In the genomic region with DNA sequence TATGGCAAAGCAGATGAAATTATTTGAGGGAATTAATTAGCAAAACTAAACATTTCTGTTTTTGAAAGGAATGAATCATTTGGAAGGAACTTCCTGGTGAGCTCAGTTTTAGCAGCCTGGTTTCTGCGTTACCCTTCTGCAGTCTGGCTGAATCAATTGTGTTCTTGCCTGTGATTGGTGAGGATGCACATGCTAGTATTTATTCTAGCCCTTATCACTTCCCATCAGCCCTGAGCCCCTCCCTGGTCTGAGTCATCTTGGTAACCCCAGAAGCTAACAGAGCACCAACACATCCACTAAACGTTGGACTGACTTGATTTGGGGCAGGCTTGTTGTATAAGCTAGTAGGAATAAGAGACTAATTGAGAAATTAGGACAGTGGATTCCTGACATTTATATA, we compare ENCODE assay signal across 1 cellular context.
TF ChIP-seq lines count a peak whose summit lies in the region.

No MANE protein-coding gene starts in this region.

TF ChIP-seq in K562, 482 proteins besides CTCF, POLR2A, EP300 and RAD21 (continued from another document and continues in another):
- TF ChIP-seq, protein P1, sequence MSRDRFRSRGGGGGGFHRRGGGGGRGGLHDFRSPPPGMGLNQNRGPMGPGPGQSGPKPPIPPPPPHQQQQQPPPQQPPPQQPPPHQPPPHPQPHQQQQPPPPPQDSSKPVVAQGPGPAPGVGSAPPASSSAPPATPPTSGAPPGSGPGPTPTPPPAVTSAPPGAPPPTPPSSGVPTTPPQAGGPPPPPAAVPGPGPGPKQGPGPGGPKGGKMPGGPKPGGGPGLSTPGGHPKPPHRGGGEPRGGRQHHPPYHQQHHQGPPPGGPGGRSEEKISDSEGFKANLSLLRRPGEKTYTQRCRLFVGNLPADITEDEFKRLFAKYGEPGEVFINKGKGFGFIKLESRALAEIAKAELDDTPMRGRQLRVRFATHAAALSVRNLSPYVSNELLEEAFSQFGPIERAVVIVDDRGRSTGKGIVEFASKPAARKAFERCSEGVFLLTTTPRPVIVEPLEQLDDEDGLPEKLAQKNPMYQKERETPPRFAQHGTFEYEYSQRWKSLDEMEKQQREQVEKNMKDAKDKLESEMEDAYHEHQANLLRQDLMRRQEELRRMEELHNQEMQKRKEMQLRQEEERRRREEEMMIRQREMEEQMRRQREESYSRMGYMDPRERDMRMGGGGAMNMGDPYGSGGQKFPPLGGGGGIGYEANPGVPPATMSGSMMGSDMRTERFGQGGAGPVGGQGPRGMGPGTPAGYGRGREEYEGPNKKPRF (IDR thresholded peaks at IDR 0.05; ENCODE audit: low read depth, low read length), result no peak
- TF ChIP-seq PRPF4 (IDR thresholded peaks at IDR 0.05; ENCODE audit: insufficient read depth, low read depth, low read length, poor library complexity, severe bottlenecking) (no peak), PPARD (CRISPR knock-in tag; IDR thresholded peaks at IDR 0.05) (no peak), MAFF (IDR thresholded peaks at IDR 0.05; ENCODE audit: low read length) (peak; percentile 26; the same call in 1 of the 2 replicates), SNIP1 (IDR thresholded peaks at IDR 0.05; ENCODE audit: low read depth) (no peak), SRSF7 (optimal IDR thresholded peaks at IDR 0.05; ENCODE audit: low read depth, low read length) (no peak), CXXC5 (CRISPR knock-in tag; IDR thresholded peaks at IDR 0.05) (peak; percentile 33; the same call in 1 of the 2 replicates), GATAD2B (IDR thresholded peaks at IDR 0.05; ENCODE audit: borderline replicate concordance) (no peak), TCF7L2 (IDR thresholded peaks at IDR 0.05; ENCODE audit: low read depth, low read length) (no peak), CTBP1 (IDR thresholded peaks at IDR 0.05; ENCODE audit: borderline replicate concordance) (peak; percentile 33; the same call in 1 of the 2 replicates), TAL1 (IDR thresholded peaks at IDR 0.05) (peak; percentile 53), DIDO1 (tag; IDR thresholded peaks at IDR 0.05; ENCODE audit: low read depth) (no peak), KDM2B (CRISPR knock-in tag; IDR thresholded peaks at IDR 0.05) (no peak), ZNF133 (CRISPR knock-in tag; IDR thresholded peaks at IDR 0.05) (no peak), ZNF134 (CRISPR knock-in tag; conservative IDR thresholded peaks at IDR 0.05) (no peak), ZNF12 (CRISPR knock-in tag; IDR thresholded peaks at IDR 0.05) (no peak), TBP (optimal IDR thresholded peaks at IDR 0.05; ENCODE audit: low read depth, low read length) (peak; percentile 27), SNRNP70 (optimal IDR thresholded peaks at IDR 0.05; ENCODE audit: low read depth, low read length) (no peak), ZNF143 (CRISPR knock-in tag; IDR thresholded peaks at IDR 0.05) (no peak), SIN3A (IDR thresholded peaks at IDR 0.05; ENCODE audit: borderline replicate concordance in 2 of 2, control insufficient read depth in 1 of 2, low read depth in 2 of 2, low read length in 2 of 2) (no peak), TRIM24 (IDR thresholded peaks at IDR 0.05) (no peak), HNRNPL (IDR thresholded peaks at IDR 0.05; ENCODE audit: low read depth, low read length) (no peak), HDGF (IDR thresholded peaks at IDR 0.05) (no peak), ZNF239 (CRISPR knock-in tag; IDR thresholded peaks at IDR 0.05) (no peak), MEF2D (tag; conservative IDR thresholded peaks at IDR 0.05; ENCODE audit: low read depth) (no peak), BRD4 (IDR thresholded peaks at IDR 0.05) (no peak), ZNF551 (CRISPR knock-in tag; IDR thresholded peaks at IDR 0.05) (no peak), ZSCAN32 (CRISPR knock-in tag; IDR thresholded peaks at IDR 0.05) (no peak), RAD51 (IDR thresholded peaks at IDR 0.05; ENCODE audit: borderline replicate concordance, low read depth) (no peak), MCM3 (IDR thresholded peaks at IDR 0.05) (no peak), POLR3A (IDR thresholded peaks at IDR 0.05; ENCODE audit: borderline replicate concordance, extremely low read depth, insufficient read depth, insufficient read length) (no peak), NR4A1 (CRISPR knock-in tag; IDR thresholded peaks at IDR 0.05) (no peak), NR4A1 (tag; IDR thresholded peaks at IDR 0.05) (no peak), RFX7 (CRISPR knock-in tag; IDR thresholded peaks at IDR 0.05) (no peak), NFE2 (IDR thresholded peaks at IDR 0.05; ENCODE audit: low read depth) (peak; percentile 53)
- TF ChIP-seq, protein P2, sequence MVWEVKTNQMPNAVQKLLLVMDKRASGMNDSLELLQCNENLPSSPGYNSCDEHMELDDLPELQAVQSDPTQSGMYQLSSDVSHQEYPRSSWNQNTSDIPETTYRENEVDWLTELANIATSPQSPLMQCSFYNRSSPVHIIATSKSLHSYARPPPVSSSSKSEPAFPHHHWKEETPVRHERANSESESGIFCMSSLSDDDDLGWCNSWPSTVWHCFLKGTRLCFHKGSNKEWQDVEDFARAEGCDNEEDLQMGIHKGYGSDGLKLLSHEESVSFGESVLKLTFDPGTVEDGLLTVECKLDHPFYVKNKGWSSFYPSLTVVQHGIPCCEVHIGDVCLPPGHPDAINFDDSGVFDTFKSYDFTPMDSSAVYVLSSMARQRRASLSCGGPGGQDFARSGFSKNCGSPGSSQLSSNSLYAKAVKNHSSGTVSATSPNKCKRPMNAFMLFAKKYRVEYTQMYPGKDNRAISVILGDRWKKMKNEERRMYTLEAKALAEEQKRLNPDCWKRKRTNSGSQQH (CRISPR knock-in tag; IDR thresholded peaks at IDR 0.05), result no peak
- TF ChIP-seq, protein P3, sequence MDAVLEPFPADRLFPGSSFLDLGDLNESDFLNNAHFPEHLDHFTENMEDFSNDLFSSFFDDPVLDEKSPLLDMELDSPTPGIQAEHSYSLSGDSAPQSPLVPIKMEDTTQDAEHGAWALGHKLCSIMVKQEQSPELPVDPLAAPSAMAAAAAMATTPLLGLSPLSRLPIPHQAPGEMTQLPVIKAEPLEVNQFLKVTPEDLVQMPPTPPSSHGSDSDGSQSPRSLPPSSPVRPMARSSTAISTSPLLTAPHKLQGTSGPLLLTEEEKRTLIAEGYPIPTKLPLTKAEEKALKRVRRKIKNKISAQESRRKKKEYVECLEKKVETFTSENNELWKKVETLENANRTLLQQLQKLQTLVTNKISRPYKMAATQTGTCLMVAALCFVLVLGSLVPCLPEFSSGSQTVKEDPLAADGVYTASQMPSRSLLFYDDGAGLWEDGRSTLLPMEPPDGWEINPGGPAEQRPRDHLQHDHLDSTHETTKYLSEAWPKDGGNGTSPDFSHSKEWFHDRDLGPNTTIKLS (IDR thresholded peaks at IDR 0.05; ENCODE audit: borderline replicate concordance, low read depth), result no peak
- TF ChIP-seq, protein P4, sequence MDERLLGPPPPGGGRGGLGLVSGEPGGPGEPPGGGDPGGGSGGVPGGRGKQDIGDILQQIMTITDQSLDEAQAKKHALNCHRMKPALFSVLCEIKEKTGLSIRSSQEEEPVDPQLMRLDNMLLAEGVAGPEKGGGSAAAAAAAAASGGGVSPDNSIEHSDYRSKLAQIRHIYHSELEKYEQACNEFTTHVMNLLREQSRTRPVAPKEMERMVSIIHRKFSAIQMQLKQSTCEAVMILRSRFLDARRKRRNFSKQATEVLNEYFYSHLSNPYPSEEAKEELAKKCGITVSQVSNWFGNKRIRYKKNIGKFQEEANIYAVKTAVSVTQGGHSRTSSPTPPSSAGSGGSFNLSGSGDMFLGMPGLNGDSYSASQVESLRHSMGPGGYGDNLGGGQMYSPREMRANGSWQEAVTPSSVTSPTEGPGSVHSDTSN (CRISPR knock-in tag; IDR thresholded peaks at IDR 0.05; ENCODE audit: low read depth), result no peak
- TF ChIP-seq, protein P4 (tag; conservative IDR thresholded peaks at IDR 0.05; ENCODE audit: low read depth), result no peak
- TF ChIP-seq, protein P5, sequence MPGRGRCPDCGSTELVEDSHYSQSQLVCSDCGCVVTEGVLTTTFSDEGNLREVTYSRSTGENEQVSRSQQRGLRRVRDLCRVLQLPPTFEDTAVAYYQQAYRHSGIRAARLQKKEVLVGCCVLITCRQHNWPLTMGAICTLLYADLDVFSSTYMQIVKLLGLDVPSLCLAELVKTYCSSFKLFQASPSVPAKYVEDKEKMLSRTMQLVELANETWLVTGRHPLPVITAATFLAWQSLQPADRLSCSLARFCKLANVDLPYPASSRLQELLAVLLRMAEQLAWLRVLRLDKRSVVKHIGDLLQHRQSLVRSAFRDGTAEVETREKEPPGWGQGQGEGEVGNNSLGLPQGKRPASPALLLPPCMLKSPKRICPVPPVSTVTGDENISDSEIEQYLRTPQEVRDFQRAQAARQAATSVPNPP (IDR thresholded peaks at IDR 0.05; ENCODE audit: borderline replicate concordance, insufficient read depth, insufficient read length), result no peak
- TF ChIP-seq, protein P6, sequence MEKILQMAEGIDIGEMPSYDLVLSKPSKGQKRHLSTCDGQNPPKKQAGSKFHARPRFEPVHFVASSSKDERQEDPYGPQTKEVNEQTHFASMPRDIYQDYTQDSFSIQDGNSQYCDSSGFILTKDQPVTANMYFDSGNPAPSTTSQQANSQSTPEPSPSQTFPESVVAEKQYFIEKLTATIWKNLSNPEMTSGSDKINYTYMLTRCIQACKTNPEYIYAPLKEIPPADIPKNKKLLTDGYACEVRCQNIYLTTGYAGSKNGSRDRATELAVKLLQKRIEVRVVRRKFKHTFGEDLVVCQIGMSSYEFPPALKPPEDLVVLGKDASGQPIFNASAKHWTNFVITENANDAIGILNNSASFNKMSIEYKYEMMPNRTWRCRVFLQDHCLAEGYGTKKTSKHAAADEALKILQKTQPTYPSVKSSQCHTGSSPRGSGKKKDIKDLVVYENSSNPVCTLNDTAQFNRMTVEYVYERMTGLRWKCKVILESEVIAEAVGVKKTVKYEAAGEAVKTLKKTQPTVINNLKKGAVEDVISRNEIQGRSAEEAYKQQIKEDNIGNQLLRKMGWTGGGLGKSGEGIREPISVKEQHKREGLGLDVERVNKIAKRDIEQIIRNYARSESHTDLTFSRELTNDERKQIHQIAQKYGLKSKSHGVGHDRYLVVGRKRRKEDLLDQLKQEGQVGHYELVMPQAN (IDR thresholded peaks at IDR 0.05; ENCODE audit: borderline replicate concordance), result no peak
- TF ChIP-seq, protein P7, sequence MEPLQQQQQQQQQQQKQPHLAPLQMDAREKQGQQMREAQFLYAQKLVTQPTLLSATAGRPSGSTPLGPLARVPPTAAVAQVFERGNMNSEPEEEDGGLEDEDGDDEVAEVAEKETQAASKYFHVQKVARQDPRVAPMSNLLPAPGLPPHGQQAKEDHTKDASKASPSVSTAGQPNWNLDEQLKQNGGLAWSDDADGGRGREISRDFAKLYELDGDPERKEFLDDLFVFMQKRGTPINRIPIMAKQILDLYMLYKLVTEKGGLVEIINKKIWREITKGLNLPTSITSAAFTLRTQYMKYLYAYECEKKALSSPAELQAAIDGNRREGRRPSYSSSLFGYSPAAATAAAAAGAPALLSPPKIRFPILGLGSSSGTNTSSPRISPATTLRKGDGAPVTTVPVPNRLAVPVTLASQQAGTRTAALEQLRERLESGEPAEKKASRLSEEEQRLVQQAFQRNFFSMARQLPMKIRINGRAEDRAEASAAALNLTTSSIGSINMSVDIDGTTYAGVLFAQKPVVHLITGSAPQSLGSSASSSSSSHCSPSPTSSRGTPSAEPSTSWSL (CRISPR knock-in tag; IDR thresholded peaks at IDR 0.05; ENCODE audit: borderline replicate concordance), result no peak
- TF ChIP-seq, protein P8, sequence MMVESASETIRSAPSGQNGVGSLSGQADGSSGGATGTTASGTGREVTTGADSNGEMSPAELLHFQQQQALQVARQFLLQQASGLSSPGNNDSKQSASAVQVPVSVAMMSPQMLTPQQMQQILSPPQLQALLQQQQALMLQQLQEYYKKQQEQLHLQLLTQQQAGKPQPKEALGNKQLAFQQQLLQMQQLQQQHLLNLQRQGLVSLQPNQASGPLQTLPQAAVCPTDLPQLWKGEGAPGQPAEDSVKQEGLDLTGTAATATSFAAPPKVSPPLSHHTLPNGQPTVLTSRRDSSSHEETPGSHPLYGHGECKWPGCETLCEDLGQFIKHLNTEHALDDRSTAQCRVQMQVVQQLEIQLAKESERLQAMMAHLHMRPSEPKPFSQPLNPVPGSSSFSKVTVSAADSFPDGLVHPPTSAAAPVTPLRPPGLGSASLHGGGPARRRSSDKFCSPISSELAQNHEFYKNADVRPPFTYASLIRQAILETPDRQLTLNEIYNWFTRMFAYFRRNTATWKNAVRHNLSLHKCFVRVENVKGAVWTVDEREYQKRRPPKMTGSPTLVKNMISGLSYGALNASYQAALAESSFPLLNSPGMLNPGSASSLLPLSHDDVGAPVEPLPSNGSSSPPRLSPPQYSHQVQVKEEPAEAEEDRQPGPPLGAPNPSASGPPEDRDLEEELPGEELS (CRISPR knock-in tag; IDR thresholded peaks at IDR 0.05; ENCODE audit: borderline replicate concordance), result no peak
- TF ChIP-seq, protein P9, sequence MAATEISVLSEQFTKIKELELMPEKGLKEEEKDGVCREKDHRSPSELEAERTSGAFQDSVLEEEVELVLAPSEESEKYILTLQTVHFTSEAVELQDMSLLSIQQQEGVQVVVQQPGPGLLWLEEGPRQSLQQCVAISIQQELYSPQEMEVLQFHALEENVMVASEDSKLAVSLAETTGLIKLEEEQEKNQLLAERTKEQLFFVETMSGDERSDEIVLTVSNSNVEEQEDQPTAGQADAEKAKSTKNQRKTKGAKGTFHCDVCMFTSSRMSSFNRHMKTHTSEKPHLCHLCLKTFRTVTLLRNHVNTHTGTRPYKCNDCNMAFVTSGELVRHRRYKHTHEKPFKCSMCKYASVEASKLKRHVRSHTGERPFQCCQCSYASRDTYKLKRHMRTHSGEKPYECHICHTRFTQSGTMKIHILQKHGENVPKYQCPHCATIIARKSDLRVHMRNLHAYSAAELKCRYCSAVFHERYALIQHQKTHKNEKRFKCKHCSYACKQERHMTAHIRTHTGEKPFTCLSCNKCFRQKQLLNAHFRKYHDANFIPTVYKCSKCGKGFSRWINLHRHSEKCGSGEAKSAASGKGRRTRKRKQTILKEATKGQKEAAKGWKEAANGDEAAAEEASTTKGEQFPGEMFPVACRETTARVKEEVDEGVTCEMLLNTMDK (IDR thresholded peaks at IDR 0.05; ENCODE audit: borderline replicate concordance, insufficient read depth, low read depth, low read length, poor library complexity, severe bottlenecking), result no peak
- TF ChIP-seq, protein P10, sequence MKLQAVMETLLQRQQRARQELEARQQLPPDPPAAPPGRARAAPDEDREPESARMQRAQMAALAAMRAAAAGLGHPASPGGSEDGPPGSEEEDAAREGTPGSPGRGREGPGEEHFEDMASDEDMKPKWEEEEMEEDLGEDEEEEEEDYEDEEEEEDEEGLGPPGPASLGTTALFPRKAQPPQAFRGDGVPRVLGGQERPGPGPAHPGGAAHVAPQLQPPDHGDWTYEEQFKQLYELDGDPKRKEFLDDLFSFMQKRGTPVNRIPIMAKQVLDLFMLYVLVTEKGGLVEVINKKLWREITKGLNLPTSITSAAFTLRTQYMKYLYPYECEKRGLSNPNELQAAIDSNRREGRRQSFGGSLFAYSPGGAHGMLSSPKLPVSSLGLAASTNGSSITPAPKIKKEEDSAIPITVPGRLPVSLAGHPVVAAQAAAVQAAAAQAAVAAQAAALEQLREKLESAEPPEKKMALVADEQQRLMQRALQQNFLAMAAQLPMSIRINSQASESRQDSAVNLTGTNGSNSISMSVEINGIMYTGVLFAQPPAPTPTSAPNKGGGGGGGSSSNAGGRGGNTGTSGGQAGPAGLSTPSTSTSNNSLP (IDR thresholded peaks at IDR 0.05; ENCODE audit: borderline replicate concordance, low read depth, low read length), result peak; percentile 74; the same call in 1 of the 2 replicates
